12 cellular contexts compared by ENCODE assay signal in the genomic region with DNA sequence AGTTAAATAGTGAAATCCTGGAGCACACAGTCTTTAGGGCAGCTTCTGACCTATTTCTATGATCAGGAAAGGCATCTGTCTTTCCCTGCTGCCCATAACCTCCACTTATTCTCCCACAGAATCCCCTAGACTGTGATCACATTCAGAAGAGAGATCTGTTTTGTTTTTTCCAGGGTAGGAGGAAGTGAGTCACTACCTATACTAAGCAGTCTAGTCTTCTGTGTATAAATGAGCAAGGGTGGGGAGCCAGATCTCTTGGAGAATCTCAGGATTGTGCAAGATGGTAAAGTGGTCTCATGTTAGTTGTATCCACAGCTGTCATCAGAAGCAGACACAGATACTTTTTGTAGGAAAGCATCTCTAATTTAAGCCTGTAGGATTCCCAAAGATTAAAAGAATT. TPM values are rescaled to one million over a fixed set of nuclear protein-coding genes. Genes with fewer than 3 reads are reported as not detected.
DNase-seq lines count a peak whose midpoint lies in the region; ATAC-seq and TF ChIP-seq lines count a peak whose summit lies in the region.
"Had no signal": no experiment of that assay in that cellular context is flagged by ENCODE, and none has a peak within 500 bp of the region (broad histone marks: within the 10 kb centered on the region; RNA-seq: fewer than 3 reads in every experiment).

No MANE protein-coding gene starts in this region.

- peak; percentile 84 for DNase-seq in EL
- peak; percentile 60 for DNase-seq in NOMO-1 treated with DMSO at 0.1 percent for 48 hours (lab: John Stamatoyannopoulos, UW; ENCODE audit: unreplicated experiment)
- peak; percentile 92 for DNase-seq in brain microvascular endothelial cell
- DNase-seq in mucosa of descending colon, result no peak
- no peak for DNase-seq in NCI-H2029 (lab: John Stamatoyannopoulos, UW)
- no peak for DNase-seq in left ventricle myocardium superior
- DNase-seq: activated CD4-positive, alpha-beta T cell treated with anti-CD3 and anti-CD28 coated beads for 1 hour; NCI-H187 had no signal

- peak overlapping the region; percentile 97 for H3K27ac ChIP-seq in brain microvascular endothelial cell
- H3K27ac ChIP-seq: esophagus muscularis mucosa, parathyroid adenoma had no signal

- H3K9me3 ChIP-seq in mucosa of descending colon, result no peaks in the 10 kb centered on the region
- H3K9me3 ChIP-seq: esophagus muscularis mucosa had no signal

- in situ Hi-C loops in brain microvascular endothelial cell (cut with HindIII; ENCODE audit: low pct_ligation_motif_present, low sequenced_read_pairs), result no loop called here

- intact Hi-C loops in mucosa of descending colon (cut with DNase I, micrococcal nuclease), result no loop called here
- intact Hi-C loops in left ventricle myocardium superior (cut with micrococcal nuclease), result no loop called here

- TF ChIP-seq CTCF in brain microvascular endothelial cell (IDR thresholded peaks at IDR 0.05; ENCODE audit: low read depth, low read length, missing control alignments) (no peak), mucosa of descending colon (IDR thresholded peaks at IDR 0.05) (no peak)

- ATAC-seq in mucosa of descending colon (peak; percentile 23), HG03520 (IDR thresholded peaks at IDR 0.05; ENCODE audit: unreplicated experiment) (no peak), left ventricle myocardium superior (no peak), GM19023 (IDR thresholded peaks at IDR 0.05; ENCODE audit: unreplicated experiment) (no peak)

- peaks cover 3% of the 10 kb centered on the region for H3K36me3 ChIP-seq in brain microvascular endothelial cell (replicated peaks)
- no peaks in the 10 kb centered on the region for H3K36me3 ChIP-seq in mucosa of descending colon (ENCODE audit: low read depth)

- H3K27me3 ChIP-seq in brain microvascular endothelial cell (replicated peaks), result no peaks in the 10 kb centered on the region
- H3K27me3 ChIP-seq: esophagus muscularis mucosa had no signal

- no peaks in the 10 kb centered on the region for H3K4me1 ChIP-seq in mucosa of descending colon (ENCODE audit: low read depth)
- H3K4me1 ChIP-seq: esophagus muscularis mucosa, parathyroid adenoma had no signal

- no peak overlapping the region for H3K4me3 ChIP-seq in brain microvascular endothelial cell (ENCODE audit: low read depth, low read length)
- no peak overlapping the region for H3K4me3 ChIP-seq in mucosa of descending colon
- H3K4me3 ChIP-seq: esophagus muscularis mucosa had no signal

RNA-seq across cellular contexts. Expression of a gene that starts 11.8 kb away (rescaled TPM):
- 10 to 100 TPM; 19.4 to 27.8 (median 20.7) TPM for total RNA-seq in mucosa of descending colon
- total RNA-seq in left ventricle myocardium superior, result 23.3 TPM

RNA-seq across cellular contexts. Expression of a gene that starts 48.6 kb away (rescaled TPM):
- total RNA-seq in mucosa of descending colon, result 10 to 100 TPM; 18.2 to 50.3 (median 18.4) TPM
- 21.2 TPM for total RNA-seq in left ventricle myocardium superior

Comparison
In these comparisons a context has a peak if more than half of its experiments do, and no peak if none do; other contexts are left out.
1. DNase-seq: peak in EL (single experiment), NOMO-1 treated with DMSO at 0.1 percent for 48 hours (single experiment) and brain microvascular endothelial cell (single experiment); none in mucosa of descending colon (0 of 3), NCI-H2029 (single experiment) and left ventricle myocardium superior (single experiment).